ENCODE assay signal across 1 cellular context in genomic region chr13:48567521-48568331, GRCh38.
TF ChIP-seq lines count a peak whose summit lies in the region.

No MANE protein-coding gene starts in this region.

TF ChIP-seq in GM23338, 12 proteins besides CTCF, POLR2A, EP300 and RAD21 (continued from another document):
- TF ChIP-seq, protein P1, sequence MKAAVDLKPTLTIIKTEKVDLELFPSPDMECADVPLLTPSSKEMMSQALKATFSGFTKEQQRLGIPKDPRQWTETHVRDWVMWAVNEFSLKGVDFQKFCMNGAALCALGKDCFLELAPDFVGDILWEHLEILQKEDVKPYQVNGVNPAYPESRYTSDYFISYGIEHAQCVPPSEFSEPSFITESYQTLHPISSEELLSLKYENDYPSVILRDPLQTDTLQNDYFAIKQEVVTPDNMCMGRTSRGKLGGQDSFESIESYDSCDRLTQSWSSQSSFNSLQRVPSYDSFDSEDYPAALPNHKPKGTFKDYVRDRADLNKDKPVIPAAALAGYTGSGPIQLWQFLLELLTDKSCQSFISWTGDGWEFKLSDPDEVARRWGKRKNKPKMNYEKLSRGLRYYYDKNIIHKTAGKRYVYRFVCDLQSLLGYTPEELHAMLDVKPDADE (IDR thresholded peaks at IDR 0.05), result no peak
- TF ChIP-seq REST (IDR thresholded peaks at IDR 0.05; ENCODE audit: unreplicated experiment), result no peak
